1 cellular context compared by ENCODE assay signal in genomic region chr3:49456417-49456816, GRCh38.
TF ChIP-seq lines count a peak whose summit lies in the region.

No MANE protein-coding gene starts in this region.

TF ChIP-seq in HepG2, 621 proteins besides CTCF, POLR2A, EP300 and RAD21:
- TF ChIP-seq ZNF629 (CRISPR knock-in tag; conservative IDR thresholded peaks at IDR 0.05), result peak; percentile 71
- TF ChIP-seq POLR2G (IDR thresholded peaks at IDR 0.05; ENCODE audit: low read depth, low read length), result no peak
TF ChIP-seq in HepG2: peak in this region for 1.
